Comparison of ENCODE assay signal across 21 cellular contexts in genomic region chr22:30227438-30228228, GRCh38. TPM values are rescaled to one million over a fixed set of nuclear protein-coding genes. Genes with fewer than 3 reads are reported as not detected.
DNase-seq lines count a peak whose midpoint lies in the region; ATAC-seq and TF ChIP-seq lines count a peak whose summit lies in the region.
"Had no signal": no experiment of that assay in that cellular context is flagged by ENCODE, and none has a peak within 500 bp of the region (broad histone marks: within the 10 kb centered on the region; RNA-seq: fewer than 3 reads in every experiment).

No MANE protein-coding gene starts in this region.

- POLR2A ChIA-PET in activated CD8-positive, alpha-beta T cell treated with anti-CD3 and anti-CD28 coated beads, Interleukin-2, amount 10 ng/mL, durations not matched to agents 7 days and 5 days (lab: Charles Lee), result interaction anchor here (0.6 to 0.8 kb wide), 2 partner anchors 40 to 197 kb away, joined by 3 to 4 read pairs; no protein-coding TSS in a partner anchor

- TF ChIP-seq CTCF in omental fat pad (IDR thresholded peaks at IDR 0.05), result no peak

- H3K9me3 Mint-ChIP-seq in stimulated activated naive CD8-positive, alpha-beta T cell treated with anti-CD3 and anti-CD28 coated beads, Interleukin-15, Interleukin-2, amounts not matched to agents 100 ng/mL and 50 ng/mL, for 24 hours, result no peaks in the 10 kb centered on the region
- H3K9me3 Mint-ChIP-seq in activated CD8-positive, alpha-beta T cell treated with anti-CD3 and anti-CD28 coated beads, Interleukin-2, amount 10 ng/mL, durations not matched to agents 7 days and 5 days (ENCODE audit: insufficient read depth), result no peaks in the 10 kb centered on the region
- H3K9me3 Mint-ChIP-seq: activated T-helper 2 cell treated with anti-CD3 and anti-CD28 coated beads, Interferon-gamma antibody, Interleukin-2, Interleukin-4, amounts not matched to agents 10 μg/mL and 5 μg/mL and 100 μg/mL, durations not matched to agents 14 hours and 24 hours and 36 hours; nephron had no signal

- no peaks in the 10 kb centered on the region for H3K36me3 Mint-ChIP-seq in stimulated activated naive CD8-positive, alpha-beta T cell treated with anti-CD3 and anti-CD28 coated beads, Interleukin-15, Interleukin-2, amounts not matched to agents 100 ng/mL and 50 ng/mL, for 24 hours (ENCODE audit: low read depth)
- H3K36me3 Mint-ChIP-seq in activated CD8-positive, alpha-beta T cell treated with anti-CD3 and anti-CD28 coated beads, Interleukin-2, amount 10 ng/mL, durations not matched to agents 7 days and 5 days (ENCODE audit: low read depth), result peaks cover 6% of the 10 kb centered on the region
- H3K36me3 Mint-ChIP-seq: mesothelial cell of epicardium had no signal

- H3K4me1 Mint-ChIP-seq in stimulated activated naive CD8-positive, alpha-beta T cell treated with anti-CD3 and anti-CD28 coated beads, Interleukin-15, Interleukin-2, amounts not matched to agents 100 ng/mL and 50 ng/mL, for 24 hours (ENCODE audit: low read depth), result peaks cover 46% of the 10 kb centered on the region
- peaks cover 85% of the 10 kb centered on the region for H3K4me1 Mint-ChIP-seq in activated CD8-positive, alpha-beta T cell treated with anti-CD3 and anti-CD28 coated beads, Interleukin-2, amount 10 ng/mL, durations not matched to agents 7 days and 5 days (ENCODE audit: low read depth)

- no peak overlapping the region for H3K4me3 Mint-ChIP-seq in stimulated activated naive CD8-positive, alpha-beta T cell treated with anti-CD3 and anti-CD28 coated beads, Interleukin-15, Interleukin-2, amounts not matched to agents 100 ng/mL and 50 ng/mL, for 24 hours
- no peak overlapping the region for H3K4me3 Mint-ChIP-seq in activated CD8-positive, alpha-beta T cell treated with anti-CD3 and anti-CD28 coated beads, Interleukin-2, amount 10 ng/mL, durations not matched to agents 7 days and 5 days
- H3K4me3 Mint-ChIP-seq: mesothelial cell of epicardium, nephron had no signal

- H3K4me3 ChIP-seq in Jurkat, Clone E6-1 (ENCODE audit: low read length), result no peak overlapping the region
- H3K4me3 ChIP-seq: upper lobe of left lung had no signal

- ATAC-seq in stimulated activated naive CD8-positive, alpha-beta T cell treated with anti-CD3 and anti-CD28 coated beads, Interleukin-15, Interleukin-2, amounts not matched to agents 100 U/mL and 50 U/mL, for 24 hours, result no peak
- ATAC-seq in activated CD8-positive, alpha-beta T cell treated with anti-CD3 and anti-CD28 coated beads, Interleukin-2, amount 10 ng/mL, durations not matched to agents 7 days and 5 days, result peak; percentile 46
- ATAC-seq in HG02610 (IDR thresholded peaks at IDR 0.05; ENCODE audit: unreplicated experiment), result no peak
- ATAC-seq in HG03469 (IDR thresholded peaks at IDR 0.05; ENCODE audit: unreplicated experiment), result no peak
- no peak for ATAC-seq in omental fat pad (ENCODE audit: low FRiP score)
- ATAC-seq: activated CD4-positive, CD25-positive, alpha-beta regulatory T cell treated with anti-CD3 and anti-CD28 coated beads, Interleukin-2, amount 50 U/mL, for 24 hours had no signal

- H3K27ac Mint-ChIP-seq in stimulated activated naive CD8-positive, alpha-beta T cell treated with anti-CD3 and anti-CD28 coated beads, Interleukin-15, Interleukin-2, amounts not matched to agents 100 ng/mL and 50 ng/mL, for 24 hours, result peak overlapping the region; percentile 36
- peak overlapping the region; percentile 88 for H3K27ac Mint-ChIP-seq in activated CD8-positive, alpha-beta T cell treated with anti-CD3 and anti-CD28 coated beads, Interleukin-2, amount 10 ng/mL, durations not matched to agents 7 days and 5 days
- H3K27ac Mint-ChIP-seq: activated T-helper 2 cell treated with anti-CD3 and anti-CD28 coated beads, Interferon-gamma antibody, Interleukin-2, Interleukin-4, amounts not matched to agents 10 μg/mL and 5 μg/mL and 100 μg/mL, durations not matched to agents 14 hours and 24 hours and 36 hours; mesothelial cell of epicardium had no signal

- CTCF ChIA-PET in activated CD8-positive, alpha-beta T cell treated with anti-CD3 and anti-CD28 coated beads, Interleukin-2, amount 10 ng/mL, durations not matched to agents 7 days and 5 days (lab: Charles Lee), result interaction anchor here (0.8 to 1.5 kb wide), 4 partner anchors 49 to 139 kb away, joined by 3 to 6 read pairs (median 3); no protein-coding TSS in a partner anchor

- no peak for DNase-seq in stimulated activated naive CD8-positive, alpha-beta T cell treated with anti-CD3 and anti-CD28 coated beads, Interleukin-15, Interleukin-2, amounts not matched to agents 100 U/mL and 50 U/mL, for 24 hours
- DNase-seq in Jurkat, Clone E6-1 (ENCODE audit: low read depth, low spot score), result peak; percentile 50
- DNase-seq in activated CD8-positive, alpha-beta T cell treated with anti-CD3 and anti-CD28 coated beads, Interleukin-2, amount 10 ng/mL, durations not matched to agents 7 days and 5 days, result peak; percentile 56
- DNase-seq in omental fat pad (ENCODE audit: low spot score), result no peak
- no peak for DNase-seq in NCI-H1930 (lab: John Stamatoyannopoulos, UW)
- DNase-seq: COR-L47, cortex of kidney, head of caudate nucleus, NCI-H1694, NCI-H2227 treated with DMSO at 0.1 percent for 48 hours, NCI-H774, SIG-M5, upper lobe of left lung had no signal

- H3K27me3 Mint-ChIP-seq in stimulated activated naive CD8-positive, alpha-beta T cell treated with anti-CD3 and anti-CD28 coated beads, Interleukin-15, Interleukin-2, amounts not matched to agents 100 ng/mL and 50 ng/mL, for 24 hours, result no peaks in the 10 kb centered on the region
- H3K27me3 Mint-ChIP-seq in activated CD8-positive, alpha-beta T cell treated with anti-CD3 and anti-CD28 coated beads, Interleukin-2, amount 10 ng/mL, durations not matched to agents 7 days and 5 days (ENCODE audit: low read depth), result no peaks in the 10 kb centered on the region

RNA-seq across cellular contexts. Expression of gene LIF, which starts 18.9 kb away (rescaled TPM):
- 1.0 TPM for polyA plus RNA-seq in Jurkat, Clone E6-1 (2012; ENCODE audit: insufficient read depth, insufficient read length)
- total RNA-seq in activated CD8-positive, alpha-beta T cell treated with anti-CD3 and anti-CD28 coated beads, Interleukin-2, amount 10 ng/mL, durations not matched to agents 7 days and 5 days, result 100 to 1,000 TPM; 532 to 569 TPM
- 10 to 100 TPM in 2 of 4 donors, 1 to 10 TPM in 2; 1.3 to 74.7 (median 24.4) TPM for total RNA-seq in omental fat pad

RNA-seq across cellular contexts. Expression of gene OSM, which starts 39.0 kb away (rescaled TPM):
- polyA plus RNA-seq in Jurkat, Clone E6-1 (2012; ENCODE audit: insufficient read depth, insufficient read length), result not detected
- total RNA-seq in activated CD8-positive, alpha-beta T cell treated with anti-CD3 and anti-CD28 coated beads, Interleukin-2, amount 10 ng/mL, durations not matched to agents 7 days and 5 days, result 100 to 1,000 TPM; 135 to 140 TPM
- total RNA-seq in omental fat pad, result 10 to 100 TPM in 1 of 4 donors, 1 to 10 TPM in 3; 7.1 to 17.8 (median 8.6) TPM
- total RNA-seq: MCF 10A, mesothelial cell of epicardium had no signal

Comparison
In these comparisons a context has a peak if more than half of its experiments do, and no peak if none do; other contexts are left out.
1. DNase-seq: peak in Jurkat, Clone E6-1 (single experiment) and activated CD8-positive, alpha-beta T cell treated with anti-CD3 and anti-CD28 coated beads, Interleukin-2, amount 10 ng/mL, durations not matched to agents 7 days and 5 days (single experiment); none in stimulated activated naive CD8-positive, alpha-beta T cell treated with anti-CD3 and anti-CD28 coated beads, Interleukin-15, Interleukin-2, amounts not matched to agents 100 U/mL and 50 U/mL, for 24 hours (single experiment), omental fat pad (single experiment) and NCI-H1930 (0 of 2).
2. RNA of gene LIF, which starts 18.9 kb away (total RNA-seq): 532 to 569 TPM in activated CD8-positive, alpha-beta T cell treated with anti-CD3 and anti-CD28 coated beads, Interleukin-2, amount 10 ng/mL, durations not matched to agents 7 days and 5 days; 1.3 to 74.7 TPM in omental fat pad; every median in the first group is over 4 times any median in the second.
3. RNA of gene OSM, which starts 39.0 kb away (total RNA-seq): 135 to 140 TPM in activated CD8-positive, alpha-beta T cell treated with anti-CD3 and anti-CD28 coated beads, Interleukin-2, amount 10 ng/mL, durations not matched to agents 7 days and 5 days; 7.1 to 17.8 TPM in omental fat pad; every median in the first group is over 4 times any median in the second.